In the genomic region with DNA sequence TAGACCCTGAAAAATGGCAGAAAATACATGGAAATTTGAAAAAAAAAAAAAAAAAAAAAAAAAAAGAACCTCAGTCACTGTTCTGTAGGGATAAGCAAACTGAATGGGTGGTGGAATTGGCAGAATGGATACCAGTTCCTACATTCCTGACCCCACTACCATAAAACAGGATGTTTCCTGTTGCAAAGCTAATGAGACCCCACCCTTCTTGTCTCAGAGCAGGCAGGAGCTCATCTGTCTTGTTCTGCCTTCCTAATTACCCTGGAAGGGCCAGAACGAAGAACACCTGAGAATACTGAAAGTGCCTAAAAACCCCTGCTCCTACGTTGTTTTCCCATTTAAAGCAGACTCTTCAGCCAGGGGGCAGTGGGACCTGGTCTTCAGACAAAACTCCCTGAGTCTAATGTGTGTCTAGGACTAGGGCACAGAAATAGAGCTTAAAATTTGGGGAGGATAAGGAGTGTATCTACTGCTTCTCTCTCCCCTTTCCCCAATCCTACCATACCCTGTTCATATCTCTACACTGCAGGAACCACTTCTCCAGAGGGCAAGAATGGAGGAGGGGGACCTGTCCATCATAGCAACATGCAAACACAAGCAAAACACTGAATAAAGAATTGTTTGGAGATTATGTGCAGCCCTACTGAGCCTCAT, we compare ENCODE assay signal across 1 cellular context.
TF ChIP-seq lines count a peak whose summit lies in the region.

No MANE protein-coding gene starts in this region.

TF ChIP-seq in GM23338, 12 proteins besides CTCF, POLR2A, EP300 and RAD21:
- TF ChIP-seq ZNF114 (CRISPR knock-in tag; IDR thresholded peaks at IDR 0.05) (no peak), ZNF331 (CRISPR knock-in tag; IDR thresholded peaks at IDR 0.05; ENCODE audit: low read depth) (no peak), NANOG (IDR thresholded peaks at IDR 0.05; ENCODE audit: borderline replicate concordance) (no peak), JUNB (IDR thresholded peaks at IDR 0.05; ENCODE audit: unreplicated experiment) (no peak), STAT1 (IDR thresholded peaks at IDR 0.05; ENCODE audit: unreplicated experiment) (no peak), EZH2phosphoT487 (IDR thresholded peaks at IDR 0.05; ENCODE audit: unreplicated experiment) (no peak), POLR2AphosphoS5 (IDR thresholded peaks at IDR 0.05; ENCODE audit: low read depth) (no peak), CREB1 (CRISPR knock-in tag; IDR thresholded peaks at IDR 0.05; ENCODE audit: low read depth) (no peak), EZH2 (IDR thresholded peaks at IDR 0.05; ENCODE audit: low read depth, unreplicated experiment) (no peak)
- TF ChIP-seq, protein P1, sequence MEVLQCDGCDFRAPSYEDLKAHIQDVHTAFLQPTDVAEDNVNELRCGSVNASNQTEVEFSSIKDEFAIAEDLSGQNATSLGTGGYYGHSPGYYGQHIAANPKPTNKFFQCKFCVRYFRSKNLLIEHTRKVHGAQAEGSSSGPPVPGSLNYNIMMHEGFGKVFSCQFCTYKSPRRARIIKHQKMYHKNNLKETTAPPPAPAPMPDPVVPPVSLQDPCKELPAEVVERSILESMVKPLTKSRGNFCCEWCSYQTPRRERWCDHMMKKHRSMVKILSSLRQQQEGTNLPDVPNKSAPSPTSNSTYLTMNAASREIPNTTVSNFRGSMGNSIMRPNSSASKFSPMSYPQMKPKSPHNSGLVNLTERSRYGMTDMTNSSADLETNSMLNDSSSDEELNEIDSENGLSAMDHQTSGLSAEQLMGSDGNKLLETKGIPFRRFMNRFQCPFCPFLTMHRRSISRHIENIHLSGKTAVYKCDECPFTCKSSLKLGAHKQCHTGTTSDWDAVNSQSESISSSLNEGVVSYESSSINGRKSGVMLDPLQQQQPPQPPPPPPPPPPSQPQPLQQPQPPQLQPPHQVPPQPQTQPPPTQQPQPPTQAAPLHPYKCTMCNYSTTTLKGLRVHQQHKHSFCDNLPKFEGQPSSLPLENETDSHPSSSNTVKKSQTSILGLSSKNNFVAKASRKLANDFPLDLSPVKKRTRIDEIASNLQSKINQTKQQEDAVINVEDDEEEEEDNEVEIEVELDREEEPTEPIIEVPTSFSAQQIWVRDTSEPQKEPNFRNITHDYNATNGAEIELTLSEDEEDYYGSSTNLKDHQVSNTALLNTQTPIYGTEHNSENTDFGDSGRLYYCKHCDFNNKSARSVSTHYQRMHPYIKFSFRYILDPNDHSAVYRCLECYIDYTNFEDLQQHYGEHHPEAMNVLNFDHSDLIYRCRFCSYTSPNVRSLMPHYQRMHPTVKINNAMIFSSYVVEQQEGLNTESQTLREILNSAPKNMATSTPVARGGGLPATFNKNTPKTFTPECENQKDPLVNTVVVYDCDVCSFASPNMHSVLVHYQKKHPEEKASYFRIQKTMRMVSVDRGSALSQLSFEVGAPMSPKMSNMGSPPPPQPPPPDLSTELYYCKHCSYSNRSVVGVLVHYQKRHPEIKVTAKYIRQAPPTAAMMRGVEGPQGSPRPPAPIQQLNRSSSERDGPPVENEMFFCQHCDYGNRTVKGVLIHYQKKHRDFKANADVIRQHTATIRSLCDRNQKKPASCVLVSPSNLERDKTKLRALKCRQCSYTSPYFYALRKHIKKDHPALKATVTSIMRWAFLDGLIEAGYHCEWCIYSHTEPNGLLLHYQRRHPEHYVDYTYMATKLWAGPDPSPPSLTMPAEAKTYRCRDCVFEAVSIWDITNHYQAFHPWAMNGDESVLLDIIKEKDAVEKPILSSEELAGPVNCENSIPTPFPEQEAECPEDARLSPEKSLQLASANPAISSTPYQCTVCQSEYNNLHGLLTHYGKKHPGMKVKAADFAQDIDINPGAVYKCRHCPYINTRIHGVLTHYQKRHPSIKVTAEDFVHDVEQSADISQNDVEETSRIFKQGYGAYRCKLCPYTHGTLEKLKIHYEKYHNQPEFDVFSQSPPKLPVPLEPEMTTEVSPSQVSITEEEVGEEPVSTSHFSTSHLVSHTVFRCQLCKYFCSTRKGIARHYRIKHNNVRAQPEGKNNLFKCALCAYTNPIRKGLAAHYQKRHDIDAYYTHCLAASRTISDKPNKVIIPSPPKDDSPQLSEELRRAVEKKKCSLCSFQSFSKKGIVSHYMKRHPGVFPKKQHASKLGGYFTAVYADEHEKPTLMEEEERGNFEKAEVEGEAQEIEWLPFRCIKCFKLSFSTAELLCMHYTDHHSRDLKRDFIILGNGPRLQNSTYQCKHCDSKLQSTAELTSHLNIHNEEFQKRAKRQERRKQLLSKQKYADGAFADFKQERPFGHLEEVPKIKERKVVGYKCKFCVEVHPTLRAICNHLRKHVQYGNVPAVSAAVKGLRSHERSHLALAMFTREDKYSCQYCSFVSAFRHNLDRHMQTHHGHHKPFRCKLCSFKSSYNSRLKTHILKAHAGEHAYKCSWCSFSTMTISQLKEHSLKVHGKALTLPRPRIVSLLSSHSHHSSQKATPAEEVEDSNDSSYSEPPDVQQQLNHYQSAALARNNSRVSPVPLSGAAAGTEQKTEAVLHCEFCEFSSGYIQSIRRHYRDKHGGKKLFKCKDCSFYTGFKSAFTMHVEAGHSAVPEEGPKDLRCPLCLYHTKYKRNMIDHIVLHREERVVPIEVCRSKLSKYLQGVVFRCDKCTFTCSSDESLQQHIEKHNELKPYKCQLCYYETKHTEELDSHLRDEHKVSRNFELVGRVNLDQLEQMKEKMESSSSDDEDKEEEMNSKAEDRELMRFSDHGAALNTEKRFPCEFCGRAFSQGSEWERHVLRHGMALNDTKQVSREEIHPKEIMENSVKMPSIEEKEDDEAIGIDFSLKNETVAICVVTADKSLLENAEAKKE (CRISPR knock-in tag; IDR thresholded peaks at IDR 0.05) = no peak
- TF ChIP-seq, protein P2, sequence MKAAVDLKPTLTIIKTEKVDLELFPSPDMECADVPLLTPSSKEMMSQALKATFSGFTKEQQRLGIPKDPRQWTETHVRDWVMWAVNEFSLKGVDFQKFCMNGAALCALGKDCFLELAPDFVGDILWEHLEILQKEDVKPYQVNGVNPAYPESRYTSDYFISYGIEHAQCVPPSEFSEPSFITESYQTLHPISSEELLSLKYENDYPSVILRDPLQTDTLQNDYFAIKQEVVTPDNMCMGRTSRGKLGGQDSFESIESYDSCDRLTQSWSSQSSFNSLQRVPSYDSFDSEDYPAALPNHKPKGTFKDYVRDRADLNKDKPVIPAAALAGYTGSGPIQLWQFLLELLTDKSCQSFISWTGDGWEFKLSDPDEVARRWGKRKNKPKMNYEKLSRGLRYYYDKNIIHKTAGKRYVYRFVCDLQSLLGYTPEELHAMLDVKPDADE (IDR thresholded peaks at IDR 0.05) = no peak
- TF ChIP-seq, protein P3, sequence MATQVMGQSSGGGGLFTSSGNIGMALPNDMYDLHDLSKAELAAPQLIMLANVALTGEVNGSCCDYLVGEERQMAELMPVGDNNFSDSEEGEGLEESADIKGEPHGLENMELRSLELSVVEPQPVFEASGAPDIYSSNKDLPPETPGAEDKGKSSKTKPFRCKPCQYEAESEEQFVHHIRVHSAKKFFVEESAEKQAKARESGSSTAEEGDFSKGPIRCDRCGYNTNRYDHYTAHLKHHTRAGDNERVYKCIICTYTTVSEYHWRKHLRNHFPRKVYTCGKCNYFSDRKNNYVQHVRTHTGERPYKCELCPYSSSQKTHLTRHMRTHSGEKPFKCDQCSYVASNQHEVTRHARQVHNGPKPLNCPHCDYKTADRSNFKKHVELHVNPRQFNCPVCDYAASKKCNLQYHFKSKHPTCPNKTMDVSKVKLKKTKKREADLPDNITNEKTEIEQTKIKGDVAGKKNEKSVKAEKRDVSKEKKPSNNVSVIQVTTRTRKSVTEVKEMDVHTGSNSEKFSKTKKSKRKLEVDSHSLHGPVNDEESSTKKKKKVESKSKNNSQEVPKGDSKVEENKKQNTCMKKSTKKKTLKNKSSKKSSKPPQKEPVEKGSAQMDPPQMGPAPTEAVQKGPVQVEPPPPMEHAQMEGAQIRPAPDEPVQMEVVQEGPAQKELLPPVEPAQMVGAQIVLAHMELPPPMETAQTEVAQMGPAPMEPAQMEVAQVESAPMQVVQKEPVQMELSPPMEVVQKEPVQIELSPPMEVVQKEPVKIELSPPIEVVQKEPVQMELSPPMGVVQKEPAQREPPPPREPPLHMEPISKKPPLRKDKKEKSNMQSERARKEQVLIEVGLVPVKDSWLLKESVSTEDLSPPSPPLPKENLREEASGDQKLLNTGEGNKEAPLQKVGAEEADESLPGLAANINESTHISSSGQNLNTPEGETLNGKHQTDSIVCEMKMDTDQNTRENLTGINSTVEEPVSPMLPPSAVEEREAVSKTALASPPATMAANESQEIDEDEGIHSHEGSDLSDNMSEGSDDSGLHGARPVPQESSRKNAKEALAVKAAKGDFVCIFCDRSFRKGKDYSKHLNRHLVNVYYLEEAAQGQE (IDR thresholded peaks at IDR 0.05; ENCODE audit: unreplicated experiment) = no peak
